In genomic region chr20:53463101-53463972, GRCh38 we compare ENCODE assay signal across 12 cellular contexts.
DNase-seq lines count a peak whose midpoint lies in the region; TF ChIP-seq lines count a peak whose summit lies in the region.
"Had no signal": no experiment of that assay in that cellular context is flagged by ENCODE, and none has a peak within 500 bp of the region (broad histone marks: within the 10 kb centered on the region; RNA-seq: fewer than 3 reads in every experiment).

No MANE protein-coding gene starts in this region.

- H3K4me1 Mint-ChIP-seq in Caco-2 (ENCODE audit: low read depth, unreplicated experiment) (peaks cover 7% of the 10 kb centered on the region), chondrocyte (ENCODE audit: low read depth) (no peaks in the 10 kb centered on the region), glutamatergic neuron (ENCODE audit: low read depth, unreplicated experiment) (no peaks in the 10 kb centered on the region)
- H3K4me1 Mint-ChIP-seq: CD4-positive, alpha-beta memory T cell had no signal

- H3K9me3 Mint-ChIP-seq in Caco-2 (ENCODE audit: unreplicated experiment) = peaks cover 9% of the 10 kb centered on the region
- peaks cover 12% of the 10 kb centered on the region for H3K9me3 Mint-ChIP-seq in chondrocyte (ENCODE audit: low read depth)
- no peaks in the 10 kb centered on the region for H3K9me3 Mint-ChIP-seq in glutamatergic neuron (ENCODE audit: unreplicated experiment)

- TF ChIP-seq CTCF in Caco-2 (IDR thresholded peaks at IDR 0.05; ENCODE audit: insufficient read depth in 1 of 2, low read depth in 1 of 2, low read length in 1 of 2, severe bottlenecking in 1 of 2, unreplicated experiment in 1 of 2) (no peak), RWPE1 (conservative IDR thresholded peaks at IDR 0.05; ENCODE audit: low read depth) (no peak), epithelial cell of esophagus (IDR thresholded peaks at IDR 0.05; ENCODE audit: insufficient read depth, low read depth, low read length, missing control alignments) (no peak), chondrocyte (IDR thresholded peaks at IDR 0.05) (no peak), glutamatergic neuron (IDR thresholded peaks at IDR 0.05; ENCODE audit: partially characterized antibody, unreplicated experiment) (no peak)

- no peaks in the 10 kb centered on the region for H3K27me3 Mint-ChIP-seq in Caco-2 (ENCODE audit: insufficient read depth, unreplicated experiment)
- H3K27me3 Mint-ChIP-seq in chondrocyte (ENCODE audit: low read depth) = no peaks in the 10 kb centered on the region
- no peaks in the 10 kb centered on the region for H3K27me3 Mint-ChIP-seq in glutamatergic neuron (ENCODE audit: unreplicated experiment)

- POLR2A ChIA-PET in Caco-2 (lab: Charles Lee) (no interaction called here), RWPE1 (lab: Yijun Ruan, JAX; ENCODE audit: low non-redundant PET) (no interaction called here)

- H3K27ac ChIP-seq in RWPE1 = no peak overlapping the region
- H3K27ac ChIP-seq: C4-2B had no signal

- H3K4me3 ChIP-seq in Caco-2 (ENCODE audit: low read depth, low read length) (no peak overlapping the region), epithelial cell of esophagus (ENCODE audit: low read length) (no peak overlapping the region)

- no peaks in the 10 kb centered on the region for H3K4me1 ChIP-seq in Caco-2
- H3K4me1 ChIP-seq: BE2C had no signal

- BruUV-seq in Caco-2 (replicated peaks; lab: Mats Ljungman, UMichigan) = no TSS peak

- H3K27ac Mint-ChIP-seq in Caco-2 (ENCODE audit: unreplicated experiment) (peak overlapping the region; percentile 2), chondrocyte (ENCODE audit: unreplicated experiment) (no peak overlapping the region), glutamatergic neuron (ENCODE audit: unreplicated experiment) (no peak overlapping the region)
- H3K27ac Mint-ChIP-seq: CD4-positive, alpha-beta memory T cell had no signal

- intact Hi-C loops in Caco-2 (cut with micrococcal nuclease; ENCODE audit: unreplicated experiment) = no loop called here

- peaks cover 14% of the 10 kb centered on the region for H3K9me3 ChIP-seq in Caco-2
- H3K9me3 ChIP-seq: BE2C had no signal

- no peaks in the 10 kb centered on the region for H3K27me3 ChIP-seq in Caco-2 (replicated peaks; ENCODE audit: control insufficient read depth, insufficient read depth, low read length)
- H3K27me3 ChIP-seq: BE2C had no signal

- DNase-seq in Caco-2 (no peak), HT-29 (ENCODE audit: low spot score) (peak; percentile 25), RWPE1 (ENCODE audit: low spot score) (peak; percentile 23), epithelial cell of esophagus (ENCODE audit: low read depth) (peak; percentile 55), chondrocyte (ENCODE audit: low spot score) (no peak), NCI-H82 treated with DMSO at 0.1 percent for 48 hours (lab: John Stamatoyannopoulos, UW; ENCODE audit: unreplicated experiment) (no peak), glutamatergic neuron (no peak)
- DNase-seq: BE2C; CD4-positive, alpha-beta memory T cell; DND-41; GDM1 had no signal

- H3K36me3 Mint-ChIP-seq in Caco-2 (ENCODE audit: insufficient read depth, unreplicated experiment) = no peaks in the 10 kb centered on the region
- H3K36me3 Mint-ChIP-seq in chondrocyte (ENCODE audit: low read depth) = peaks cover 2% of the 10 kb centered on the region
- H3K36me3 Mint-ChIP-seq in glutamatergic neuron (ENCODE audit: unreplicated experiment) = no peaks in the 10 kb centered on the region

- CTCF ChIA-PET in Caco-2 (lab: Charles Lee) (interaction anchor here (0.6 to 1.8 kb wide), 2 partner anchors 84 to 88 kb away, joined by 4 to 8 read pairs; no protein-coding TSS in a partner anchor), RWPE1 (lab: Yijun Ruan, JAX) (no interaction called here)

- H3K36me3 ChIP-seq in Caco-2 (ENCODE audit: control insufficient read depth, insufficient read depth, low read length) = no peaks in the 10 kb centered on the region
- H3K36me3 ChIP-seq: BE2C had no signal

- no peak overlapping the region for H3K4me3 Mint-ChIP-seq in Caco-2 (ENCODE audit: unreplicated experiment)
- no peak overlapping the region for H3K4me3 Mint-ChIP-seq in chondrocyte (ENCODE audit: unreplicated experiment)
- H3K4me3 Mint-ChIP-seq in glutamatergic neuron (ENCODE audit: unreplicated experiment) = no peak overlapping the region
- H3K4me3 Mint-ChIP-seq: CD4-positive, alpha-beta memory T cell had no signal

Comparison
In these comparisons a context has a peak if more than half of its experiments do, and no peak if none do; other contexts are left out.
1. DNase-seq: peak in HT-29 (single experiment), RWPE1 (single experiment) and epithelial cell of esophagus (single experiment); none in Caco-2 (0 of 2), chondrocyte (single experiment), NCI-H82 treated with DMSO at 0.1 percent for 48 hours (single experiment) and glutamatergic neuron (single experiment).